ENCODE assay signal across 8 cellular contexts in the genomic region with DNA sequence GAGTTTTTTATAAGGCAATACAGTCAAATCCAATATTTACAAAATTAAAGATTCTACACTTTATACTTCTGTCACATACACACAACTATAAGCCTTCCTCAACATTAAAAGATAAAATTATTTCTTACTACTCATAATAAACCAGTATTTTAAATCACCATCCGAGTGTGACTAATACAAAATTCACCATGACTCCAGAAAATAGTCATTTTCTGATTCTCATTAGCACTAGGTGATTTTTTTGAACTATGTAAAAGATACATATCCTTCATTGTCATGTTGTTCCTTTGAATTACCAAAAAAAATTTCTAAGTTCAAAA. TPM values are rescaled to one million over a fixed set of nuclear protein-coding genes. Genes with fewer than 3 reads are reported as not detected.
DNase-seq lines count a peak whose midpoint lies in the region; ATAC-seq, FAIRE-seq and TF ChIP-seq lines count a peak whose summit lies in the region.

No MANE protein-coding gene starts in this region.

- peak overlapping the region; percentile 44 for H3K4me3 ChIP-seq in AG04450 (ENCODE audit: low read depth, low read length)
- H3K4me3 ChIP-seq in IMR-90 (ENCODE audit: insufficient read depth, low read depth, low read length): peak overlapping the region; percentile 75
- 0 out of 2 replicates have a peak overlapping the region, but pooled peaks have one; percentile 5 for H3K4me3 ChIP-seq in K562
- H3K4me3 ChIP-seq in mesenchymal stem cell (ENCODE audit: insufficient read depth in 1 of 2, low read depth in 1 of 2, low read length in 2 of 2): peak overlapping the region in 1 of 2 experiments; percentile 69

- peaks cover 4% of the 10 kb centered on the region; the same call in 1 of the 2 replicates for H3K4me1 ChIP-seq in IMR-90 (ENCODE audit: control insufficient read depth, insufficient read depth, low read length)
- H3K4me1 ChIP-seq in K562 (replicated peaks in 1 of 2; ENCODE audit: control insufficient read depth in 2 of 2, insufficient read depth in 2 of 2, low read length in 2 of 2): peaks cover 0 to 11% of the 10 kb centered on the region in 2 experiments; a peak in 4 of 5 replicates
- H3K4me1 ChIP-seq in mesenchymal stem cell (ENCODE audit: control insufficient read depth, insufficient read depth, low read depth, low read length): peaks cover 3% of the 10 kb centered on the region

- FAIRE-seq in K562 (lab: Jason Lieb, UNC): no peak

- no peak for TF ChIP-seq CTCF in AG04450 (IDR thresholded peaks at IDR 0.05; ENCODE audit: low read depth, low read length)
- TF ChIP-seq CTCF in IMR-90 (conservative IDR thresholded peaks at IDR 0.05; ENCODE audit: low read depth, low read length): no peak
- no peak for TF ChIP-seq CTCF in K562 (IDR thresholded peaks at IDR 0.05 in 2 of 3, conservative IDR thresholded peaks at IDR 0.05 in 1 of 3; ENCODE audit: insufficient read depth in 2 of 3, low read depth in 1 of 3, low read length in 3 of 3)

- H4K8ac ChIP-seq in IMR-90 (ENCODE audit: low read depth in 2 of 2, low read length in 2 of 2): peak overlapping the region in 1 of 2 experiments; percentile 56; a peak in 2 of 4 replicates
- no peak overlapping the region for H4K8ac ChIP-seq in mesenchymal stem cell (ENCODE audit: low read length)

- H4K91ac ChIP-seq in IMR-90 (ENCODE audit: insufficient read depth, low read depth, low read length) (peak overlapping the region; percentile 26), mesenchymal stem cell (ENCODE audit: low read length) (no peak overlapping the region)

- peak overlapping the region; percentile 54 for H3K4ac ChIP-seq in IMR-90 (ENCODE audit: low read depth, low read length)
- no peak overlapping the region for H3K4ac ChIP-seq in mesenchymal stem cell (ENCODE audit: low read depth in 1 of 2, low read length in 2 of 2)

- H3K4me2 ChIP-seq in IMR-90 (ENCODE audit: low read depth, low read length) (peak overlapping the region; percentile 67), K562 (ENCODE audit: insufficient read depth, low read length) (peak overlapping the region; percentile 33; the same call in 1 of the 2 replicates), mesenchymal stem cell (ENCODE audit: low read length, poor library complexity, severe bottlenecking) (no peak overlapping the region)

- H2AK9ac ChIP-seq in IMR-90 (replicated peaks; ENCODE audit: low read depth, low read length, poor library complexity): no peak overlapping the region

- dilution Hi-C loops in IMR-90 (cut with HindIII; ENCODE audit: low sequenced_read_pairs, unreplicated experiment): no loop called here

- TF ChIP-seq RAD21 in IMR-90 (IDR thresholded peaks at IDR 0.05; ENCODE audit: low read length): no peak
- no peak for TF ChIP-seq RAD21 in K562 (CRISPR knock-in tag; conservative IDR thresholded peaks at IDR 0.05 in 1 of 2, IDR thresholded peaks at IDR 0.05 in 1 of 2)

- no peak overlapping the region for H2BK15ac ChIP-seq in IMR-90 (ENCODE audit: low read depth, low read length)
- H2BK15ac ChIP-seq in mesenchymal stem cell (ENCODE audit: low read depth, poor library complexity, severe bottlenecking): no peak overlapping the region

- intact Hi-C loops in IMR-90 (cut with micrococcal nuclease): loop anchor here (1.0 to 5.0 kb wide), 3 partner anchors 252 to 439 kb away; no protein-coding TSS in a partner anchor
- intact Hi-C loops in K562 (cut with micrococcal nuclease): loop anchor here (2.0 to 10.0 kb wide), 4 partner anchors 196 to 772 kb away; partner anchors contain the start of gene NOCT

- H3K27me3 ChIP-seq in AG04450 (ENCODE audit: control insufficient read depth, insufficient read depth, low read length): no peaks in the 10 kb centered on the region
- no peaks in the 10 kb centered on the region for H3K27me3 ChIP-seq in IMR-90 (ENCODE audit: control insufficient read depth, insufficient read depth, low read length)
- H3K27me3 ChIP-seq in K562 (ENCODE audit: control insufficient read depth in 2 of 2, insufficient read depth in 2 of 2, low read length in 2 of 2): no peaks in the 10 kb centered on the region
- H3K27me3 ChIP-seq in mesenchymal stem cell (ENCODE audit: control insufficient read depth in 1 of 2, insufficient read depth in 1 of 2, low read length in 2 of 2): no peaks in the 10 kb centered on the region

- H2BK120ac ChIP-seq in IMR-90 (ENCODE audit: low read depth, low read length) (peak overlapping the region; percentile 35; the same call in 1 of the 2 replicates), mesenchymal stem cell (ENCODE audit: low read depth, low read length) (no peak overlapping the region)

- BruUV-seq in IMR-90 (replicated peaks; lab: Mats Ljungman, UMichigan) (TSS peak; percentile 96), K562 (replicated peaks; lab: Mats Ljungman, UMichigan) (TSS peak; percentile 94)

- H3K27ac ChIP-seq in AG04450 (ENCODE audit: low read depth, low read length) (peak overlapping the region; percentile 98), IMR-90 (ENCODE audit: insufficient read depth, low read length) (peak overlapping the region; percentile 88; the same call in 1 of the 2 replicates), K562 (ENCODE audit: extremely low read depth, low read depth, low read length) (peak overlapping the region; percentile 99), mesenchymal stem cell (ENCODE audit: low read length, poor library complexity, severe bottlenecking) (no peak overlapping the region)

- H2AFZ ChIP-seq in IMR-90 (replicated peaks; ENCODE audit: low read length, poor library complexity): no peak overlapping the region
- peak overlapping the region; percentile 99 for H2AFZ ChIP-seq in K562 (ENCODE audit: low read depth, low read length)
- no peak overlapping the region for H2AFZ ChIP-seq in mesenchymal stem cell (ENCODE audit: low read depth, low read length)

- no peak for TF ChIP-seq EP300 in K562 (IDR thresholded peaks at IDR 0.05; ENCODE audit: low read length)

- WGBS in IMR-90 (ENCODE audit: extremely low coverage in 2 of 2, insufficient read length in 1 of 2), 2 experiments: no CpG with 5 or more reads among the region's 1 CpG
- WGBS in K562 (ENCODE audit: insufficient coverage, low coverage, missing lambda C conversion rate): 0% methylated on average over 1 of the region's 1 CpG
- WGBS in mesenchymal stem cell: 0% methylated on average over 1 of the region's 1 CpG

- H4K5ac ChIP-seq in IMR-90 (ENCODE audit: low read depth, low read length): peak overlapping the region; percentile 78; the same call in 1 of the 2 replicates

- no peak overlapping the region; the same call in 1 of the 2 replicates for H3K14ac ChIP-seq in IMR-90 (replicated peaks; ENCODE audit: low read depth, low read length)
- no peak overlapping the region for H3K14ac ChIP-seq in mesenchymal stem cell (ENCODE audit: low read length in 2 of 2)

- H3K9me3 ChIP-seq in AG04450 (ENCODE audit: control insufficient read depth, insufficient read depth, low read length): no peaks in the 10 kb centered on the region
- H3K9me3 ChIP-seq in IMR-90 (ENCODE audit: control insufficient read depth, insufficient read depth, low read length): no peaks in the 10 kb centered on the region; the same call in 1 of the 2 replicates
- no peaks in the 10 kb centered on the region for H3K9me3 ChIP-seq in K562 (replicated peaks; ENCODE audit: control insufficient read depth, insufficient read depth, low read depth, low read length)
- no peaks in the 10 kb centered on the region for H3K9me3 ChIP-seq in mesenchymal stem cell (ENCODE audit: control insufficient read depth, low read length)

- H3K9me1 ChIP-seq in IMR-90 (ENCODE audit: insufficient read depth, low read length) (no peaks in the 10 kb centered on the region), K562 (ENCODE audit: control insufficient read depth, insufficient read depth, low read length) (no peaks in the 10 kb centered on the region)

- H3K18ac ChIP-seq in IMR-90 (ENCODE audit: low read depth, low read length): peak overlapping the region; percentile 94
- no peak overlapping the region for H3K18ac ChIP-seq in mesenchymal stem cell (ENCODE audit: low read depth in 1 of 2, low read length in 2 of 2)

- H3K9ac ChIP-seq in IMR-90 (ENCODE audit: low read depth, low read length): peak overlapping the region; percentile 77
- peak overlapping the region in 1 of 2 experiments; percentile 83; a peak in 2 of 4 replicates for H3K9ac ChIP-seq in K562 (ENCODE audit: insufficient read depth in 1 of 2, low read depth in 2 of 2, low read length in 2 of 2)
- peak overlapping the region; percentile 95 for H3K9ac ChIP-seq in mesenchymal stem cell (ENCODE audit: low read length)

- CTCF ChIA-PET in AG04450 (lab: Charles Lee) (interaction anchor here (1.6 to 3.0 kb wide), 2 partner anchors 438 to 629 kb away, joined by 8 to 14 read pairs; no protein-coding TSS in a partner anchor), IMR-90 (lab: Yijun Ruan, JAX) (no interaction called here), K562 (lab: Yijun Ruan, JAX; ENCODE audit: low intra/inter-chr PET ratio) (no interaction called here)

- no peak overlapping the region for H2AK5ac ChIP-seq in IMR-90 (ENCODE audit: low read depth, low read length)
- no peak overlapping the region for H2AK5ac ChIP-seq in mesenchymal stem cell (ENCODE audit: low read length, severe bottlenecking)

- peaks cover 0 to 16% of the 10 kb centered on the region in 2 experiments; a peak in 3 of 4 replicates for H3K79me1 ChIP-seq in IMR-90 (ENCODE audit: low read depth in 1 of 2, low read length in 2 of 2)
- H3K79me1 ChIP-seq in mesenchymal stem cell (replicated peaks; ENCODE audit: low read length, poor library complexity, severe bottlenecking): no peaks in the 10 kb centered on the region

- DNase-seq in AG04450 (ENCODE audit: low read depth, low spot score) (no peak), IMR-90 (no peak), K562 (ENCODE audit: extremely low read depth in 1 of 4, low spot score in 3 of 4) (no peak), mesenchymal stem cell (no peak), cerebellar cortex (ENCODE audit: low spot score) (no peak), C1 segment of cervical spinal cord (lab: John Stamatoyannopoulos, UW) (no peak), globus pallidus (ENCODE audit: low spot score) (no peak)

- H3K36me3 ChIP-seq in IMR-90 (ENCODE audit: control insufficient read depth, insufficient read depth, low read length) (no peaks in the 10 kb centered on the region), K562 (ENCODE audit: control insufficient read depth, insufficient read depth, low read length) (no peaks in the 10 kb centered on the region), mesenchymal stem cell (ENCODE audit: control insufficient read depth in 1 of 2, insufficient read depth in 2 of 2, low read depth in 1 of 2, low read length in 2 of 2) (no peaks in the 10 kb centered on the region)

- TF ChIP-seq POLR2A in IMR-90 (IDR thresholded peaks at IDR 0.05; ENCODE audit: low read depth, low read length) (no peak), K562 (conservative IDR thresholded peaks at IDR 0.05) (no peak)

- peak overlapping the region; percentile 76; the same call in 1 of the 2 replicates for H3K56ac ChIP-seq in IMR-90 (ENCODE audit: extremely low read depth, insufficient read depth, low read length)

- in situ Hi-C loops in IMR-90 (cut with MboI; ENCODE audit: low sequenced_read_pairs): no loop called here
- in situ Hi-C loops in K562 (cut with MboI): no loop called here

- H3K79me2 ChIP-seq in K562 (ENCODE audit: control insufficient read depth, insufficient read depth, low read length): peaks cover 44% of the 10 kb centered on the region

- H2BK5ac ChIP-seq in IMR-90 (ENCODE audit: low read depth, low read length, poor library complexity, severe bottlenecking): peak overlapping the region; percentile 91
- peak overlapping the region; percentile 19 for H2BK5ac ChIP-seq in mesenchymal stem cell (ENCODE audit: low read depth, low read length, poor library complexity, severe bottlenecking)

- peak overlapping the region; percentile 11; the same call in 1 of the 2 replicates for H3K23ac ChIP-seq in IMR-90 (ENCODE audit: low read depth, low read length)
- H3K23ac ChIP-seq in mesenchymal stem cell (ENCODE audit: low read length in 2 of 2): no peak overlapping the region

- POLR2A ChIA-PET in AG04450 (lab: Yijun Ruan, JAX): interaction anchor here (0.8 to 1.3 kb wide), 5 partner anchors 21 to 761 kb away, joined by 3 to 7 read pairs (median 3); partner anchors contain the start of gene PCDH18
- POLR2A ChIA-PET in IMR-90 (lab: Charles Lee; ENCODE audit: unreplicated experiment): interaction anchor here (1.0 kb wide), 1 partner anchor 14 kb away, joined by 3 read pairs; no protein-coding TSS in a partner anchor
- POLR2A ChIA-PET in K562 (lab: Yijun Ruan, JAX): interaction anchor here (0.6 to 4.9 kb wide), 12 partner anchors 8 to 681 kb away, joined by 3 to 40 read pairs (median 4); no protein-coding TSS in a partner anchor

- no peak for ATAC-seq in IMR-90 (ENCODE audit: low read depth)
- no peak for ATAC-seq in K562
- no peak for ATAC-seq in HG02970 (IDR thresholded peaks at IDR 0.05; ENCODE audit: low FRiP score, unreplicated experiment)

- no peak overlapping the region for H2BK12ac ChIP-seq in mesenchymal stem cell (ENCODE audit: low read length in 2 of 2)

- no peaks in the 10 kb centered on the region for H4K20me1 ChIP-seq in IMR-90 (ENCODE audit: insufficient read depth, low read length)
- H4K20me1 ChIP-seq in K562 (replicated peaks; ENCODE audit: control insufficient read depth, insufficient read depth, low read length): no peaks in the 10 kb centered on the region

- H2BK20ac ChIP-seq in IMR-90 (ENCODE audit: low read depth, low read length): no peak overlapping the region

RNA-seq across cellular contexts. Expression of gene SLC7A11, which starts 0.6 kb away (rescaled TPM):
- 59.2 and 80.5 TPM in 2 replicates for polyA plus RNA-seq in AG04450 (2011; rRNA removed)
- polyA minus RNA-seq in AG04450 (2011; rRNA and poly(A)+ RNA removed): 92.4 and 140 TPM in 2 replicates
- 24.7 and 35.6 TPM in 2 replicates for total RNA-seq in IMR-90 (2012; rRNA removed)
- polyA plus RNA-seq in IMR-90 (2012; rRNA removed): 5.6 and 8.3 TPM in 2 replicates
- 1.1 and 1.5 TPM in 2 replicates for polyA plus RNA-seq in IMR-90 (2012; cell fraction: cytosol; rRNA removed)
- 1.2 and 14.0 TPM in 2 replicates for polyA plus RNA-seq in IMR-90 (2012; cell fraction: nucleus; rRNA removed; ENCODE audit: low replicate concordance)
- 27.5 and 76.5 TPM in 2 replicates for total RNA-seq in K562 (2011; cell fraction: chromatin; rRNA removed; ENCODE audit: low replicate concordance)
- total RNA-seq in K562 (2011; cell fraction: nucleolus; rRNA removed): 16.5 and 25.1 TPM in 2 replicates
- total RNA-seq in K562 (2011; cell fraction: nucleoplasm; rRNA removed): 48.4 and 73.4 TPM in 2 replicates
- total RNA-seq in K562 (2014; rRNA removed): 13.0 and 13.1 TPM in 2 replicates
- total RNA-seq in K562 (2014; rRNA removed; fragmentation: Illumina TruSeq; extraction: Trizol): 26.1 and 37.6 TPM in 2 replicates
- 3.5 and 4.5 TPM in 2 replicates for total RNA-seq in K562 (2015; rRNA removed; fragmentation: Illumina TruSeq; extraction: Trizol)
- 13.1 and 15.4 TPM in 2 replicates for total RNA-seq in K562 (2021)
- polyA plus RNA-seq in K562 (2011; rRNA removed): 13.9 and 18.6 TPM in 2 replicates
- polyA plus RNA-seq in K562 (2011; cell fraction: cytosol; rRNA removed): 2.3 and 9.1 TPM in 2 replicates
- polyA plus RNA-seq in K562 (2011; cell fraction: nucleus; rRNA removed): 9.7 and 19.0 TPM in 2 replicates
- 4.8 and 19.7 TPM in 2 replicates for polyA plus RNA-seq in K562 (2012)
- 16.4 and 16.5 TPM in 2 replicates for polyA plus RNA-seq in K562 (2014; fragmentation: Illumina TruSeq; extraction: Trizol)
- 1 to 10 TPM; 4.7 to 9.1 TPM for polyA plus RNA-seq in K562 (2014; fragmentation: Nextera tagmentation; extraction: Ambion mirVana)
- polyA plus RNA-seq in K562 (2014; rRNA removed): 11.5 and 13.5 TPM in 2 replicates
- polyA minus RNA-seq in K562 (2011; rRNA and poly(A)+ RNA removed): 25.7 and 42.3 TPM in 2 replicates
- 11.0 and 17.2 TPM in 2 replicates for polyA minus RNA-seq in K562 (2011; cell fraction: cytosol; rRNA and poly(A)+ RNA removed)
- 18.3 and 53.0 TPM in 2 replicates for polyA minus RNA-seq in K562 (2011; cell fraction: nucleus; rRNA and poly(A)+ RNA removed)
- 27.4 TPM for polyA plus RNA-seq in mesenchymal stem cell (2013, experiment 1 of 2)
- polyA plus RNA-seq in mesenchymal stem cell (2013, experiment 2 of 2): 27.6 TPM
